ENCODE assay signal across 17 cellular contexts in the genomic region with DNA sequence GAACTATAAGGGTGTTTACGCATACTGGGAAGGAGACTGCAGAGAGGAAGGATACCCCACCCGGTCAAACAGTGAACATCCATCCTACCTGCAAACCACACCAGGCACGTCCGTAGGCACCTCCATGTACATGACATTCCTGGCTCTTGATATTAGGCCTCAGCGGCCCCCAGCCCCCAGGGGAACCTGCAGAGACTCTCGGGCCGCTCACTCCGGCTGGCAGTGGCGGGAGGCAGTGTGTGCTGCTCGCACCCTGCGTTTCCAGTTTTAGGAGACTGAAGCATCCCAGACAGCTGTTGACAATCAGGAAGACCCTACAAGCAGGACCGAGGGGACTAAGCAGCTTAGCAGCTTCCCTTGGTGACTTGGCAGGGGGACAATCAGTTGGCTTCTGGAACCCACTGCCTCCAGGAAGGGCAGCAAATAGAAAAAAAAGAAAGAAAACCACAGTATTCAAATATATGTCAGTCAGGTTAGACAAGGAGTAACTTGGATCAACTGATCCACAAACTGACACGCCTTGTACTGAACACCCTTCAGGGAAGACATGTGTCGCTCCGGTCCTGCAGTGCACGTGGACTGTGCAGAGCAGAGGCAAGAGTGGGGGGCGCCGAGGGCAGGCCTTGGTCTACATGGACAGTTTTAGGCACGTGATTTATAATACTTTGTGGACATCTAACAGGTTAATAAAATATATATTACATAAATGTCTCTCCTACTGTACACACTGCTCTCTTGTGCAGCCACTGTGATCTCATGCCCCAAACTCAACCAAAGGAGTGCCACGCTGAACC. TPM values are rescaled to one million over a fixed set of nuclear protein-coding genes. Genes with fewer than 3 reads are reported as not detected.
"Had no signal": no experiment of that assay in that cellular context is flagged by ENCODE, and none has a peak within 500 bp of the region (broad histone marks: within the 10 kb centered on the region; RNA-seq: fewer than 3 reads in every experiment).

No MANE protein-coding gene starts in this region.

- H3K79me2 ChIP-seq: parathyroid adenoma had no signal

- H3K27me3 ChIP-seq: adrenal gland, colonic mucosa, right atrium auricular region, upper lobe of right lung had no signal

- H2AFZ ChIP-seq: parathyroid adenoma had no signal

- FAIRE-seq: kidney had no signal

- DNase-seq: activated CD4-positive, alpha-beta T cell treated with anti-CD3 and anti-CD28 coated beads for 4 hours; activated CD8-positive, alpha-beta memory T cell treated with anti-CD3 and anti-CD28 coated beads, Interleukin-2, amount 50 U/mL, for 4 hours; activated CD8-positive, alpha-beta T cell treated with anti-CD3 and anti-CD28 coated beads for 36 hours; activated naive CD4-positive, alpha-beta T cell treated with anti-CD3 and anti-CD28 coated beads for 36 hours; activated T-cell treated with anti-CD3 and anti-CD28 coated beads, Interleukin-2, amount 50 U/mL, for 72 hours; adrenal gland; colonic mucosa; effector CD8-positive, alpha-beta T cell; kidney; left ventricle myocardium superior; midbrain; upper lobe of right lung had no signal

- H3K9me3 ChIP-seq: adrenal gland, colonic mucosa, right atrium auricular region, upper lobe of right lung had no signal

- H3K9ac ChIP-seq: parathyroid adenoma had no signal

- H3K27me3 Mint-ChIP-seq: activated CD8-positive, alpha-beta T cell treated with anti-CD3 and anti-CD28 coated beads for 36 hours had no signal

- H3K4me1 ChIP-seq: parathyroid adenoma had no signal

- H3K27ac ChIP-seq: VCaP had no signal

- H3K27ac Mint-ChIP-seq: activated naive CD4-positive, alpha-beta T cell treated with anti-CD3 and anti-CD28 coated beads for 36 hours; activated T-cell treated with anti-CD3 and anti-CD28 coated beads, Interleukin-2, amount 50 U/mL, for 72 hours; T-helper 2 cell treated with Interferon-gamma antibody and Interleukin-4, amounts not matched to agents 5 μg/mL and 100 μg/mL, for 36 hours had no signal

- H3K4me3 Mint-ChIP-seq: activated CD8-positive, alpha-beta T cell treated with anti-CD3 and anti-CD28 coated beads for 36 hours; activated naive CD4-positive, alpha-beta T cell treated with anti-CD3 and anti-CD28 coated beads for 36 hours; activated T-cell treated with anti-CD3 and anti-CD28 coated beads, Interleukin-2, amount 50 U/mL, for 72 hours; T-helper 2 cell treated with Interferon-gamma antibody and Interleukin-4, amounts not matched to agents 5 μg/mL and 100 μg/mL, for 36 hours had no signal

- H3K4me3 ChIP-seq: adrenal gland, colonic mucosa, right atrium auricular region, skin epidermis, upper lobe of right lung had no signal

- H3K9me3 Mint-ChIP-seq: activated CD8-positive, alpha-beta T cell treated with anti-CD3 and anti-CD28 coated beads for 36 hours; activated naive CD4-positive, alpha-beta T cell treated with anti-CD3 and anti-CD28 coated beads for 36 hours; activated T-cell treated with anti-CD3 and anti-CD28 coated beads, Interleukin-2, amount 50 U/mL, for 72 hours; T-helper 2 cell treated with Interferon-gamma antibody and Interleukin-4, amounts not matched to agents 5 μg/mL and 100 μg/mL, for 36 hours had no signal

- ATAC-seq: activated CD8-positive, alpha-beta T cell treated with anti-CD3 and anti-CD28 coated beads for 36 hours; activated T-cell treated with anti-CD3 and anti-CD28 coated beads, Interleukin-2, amount 50 U/mL, for 72 hours; left ventricle myocardium superior; upper lobe of right lung had no signal

RNA-seq across cellular contexts. Expression of a gene that starts 29.9 kb away (rescaled TPM):
- total RNA-seq: activated naive CD4-positive, alpha-beta T cell treated with anti-CD3 and anti-CD28 coated beads for 36 hours; left ventricle myocardium superior; right atrium auricular region; upper lobe of right lung had no signal
